ENCODE assay signal across 15 cellular contexts in the genomic region with DNA sequence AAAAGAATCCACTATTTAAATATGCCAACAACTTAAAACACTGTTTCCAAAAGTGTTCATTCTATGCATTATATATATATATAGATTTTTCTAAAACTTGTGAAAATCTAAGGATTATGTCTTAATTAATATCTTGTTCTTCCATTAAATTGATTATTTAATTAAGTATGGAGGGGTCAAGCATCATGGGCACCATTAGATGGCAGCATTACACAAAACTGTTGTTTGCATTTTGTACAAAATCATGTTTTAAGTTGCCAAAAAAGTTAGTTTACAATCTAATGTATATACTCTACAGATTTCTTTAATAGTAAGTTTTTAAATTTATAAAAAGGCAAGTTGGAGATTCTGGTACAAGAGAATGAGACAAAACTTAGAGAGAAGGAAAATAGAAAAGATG.
DNase-seq lines count a peak whose midpoint lies in the region; ATAC-seq, FAIRE-seq and TF ChIP-seq lines count a peak whose summit lies in the region.
"Had no signal": no experiment of that assay in that cellular context is flagged by ENCODE, and none has a peak within 500 bp of the region (broad histone marks: within the 10 kb centered on the region; RNA-seq: fewer than 3 reads in every experiment).

No MANE protein-coding gene starts in this region.

- ATAC-seq in CD4-positive, alpha-beta T cell (ENCODE audit: poor library complexity), result no peak
- ATAC-seq in GM18873 (IDR thresholded peaks at IDR 0.05; ENCODE audit: low FRiP score, unreplicated experiment), result no peak
- ATAC-seq: heart left ventricle, sciatic nerve had no signal

- no peaks in the 10 kb centered on the region for H3K4me1 Mint-ChIP-seq in CD4-positive, alpha-beta T cell (ENCODE audit: low read depth)
- no peaks in the 10 kb centered on the region for H3K4me1 Mint-ChIP-seq in astrocyte (ENCODE audit: low read depth, unreplicated experiment)
- H3K4me1 Mint-ChIP-seq in CD8-positive, alpha-beta memory T cell, result no peaks in the 10 kb centered on the region

- H3K27ac ChIP-seq in CD4-positive, alpha-beta T cell (ENCODE audit: low read depth, low read length), result no peak overlapping the region
- H3K27ac ChIP-seq in astrocyte (ENCODE audit: low read depth, low read length), result no peak overlapping the region
- H3K27ac ChIP-seq in CD8-positive, alpha-beta memory T cell (ENCODE audit: low read depth, low read length), result no peak overlapping the region
- H3K27ac ChIP-seq: heart left ventricle, HL-60, transverse colon had no signal

- intact Hi-C loops in CD4-positive, alpha-beta T cell (cut with DNase I, micrococcal nuclease), result loop anchor here in 1 of 2 experiments (10.0 kb wide), 1 partner anchor 1293 kb away; no protein-coding TSS in a partner anchor

- H2AFZ ChIP-seq in astrocyte (ENCODE audit: low read depth, low read length), result no peak overlapping the region

- no peaks in the 10 kb centered on the region for H3K9me3 Mint-ChIP-seq in CD4-positive, alpha-beta T cell
- H3K9me3 Mint-ChIP-seq in astrocyte (ENCODE audit: unreplicated experiment), result no peaks in the 10 kb centered on the region
- H3K9me3 Mint-ChIP-seq in CD8-positive, alpha-beta memory T cell, result no peaks in the 10 kb centered on the region

- no peaks in the 10 kb centered on the region for H3K4me1 ChIP-seq in astrocyte (ENCODE audit: insufficient read depth, low read length)
- H3K4me1 ChIP-seq in CD8-positive, alpha-beta memory T cell (ENCODE audit: insufficient read depth, low read length), result no peaks in the 10 kb centered on the region
- H3K4me1 ChIP-seq: heart left ventricle, transverse colon had no signal

- CTCF ChIA-PET in CD4-positive, alpha-beta T cell (lab: Charles Lee), result interaction anchor here (2.3 kb wide), 1 partner anchor 10 kb away, joined by 14 read pairs; no protein-coding TSS in a partner anchor
- CTCF ChIA-PET in CD8-positive, alpha-beta memory T cell (lab: Charles Lee), result interaction anchor here (1.5 kb wide), 1 partner anchor 11 kb away, joined by 6 read pairs; no protein-coding TSS in a partner anchor

- no peak overlapping the region for H3K4me3 ChIP-seq in astrocyte (ENCODE audit: insufficient read depth, low read depth, low read length)
- no peak overlapping the region for H3K4me3 ChIP-seq in CD8-positive, alpha-beta memory T cell (ENCODE audit: low read length)
- H3K4me3 ChIP-seq: heart left ventricle, transverse colon had no signal

- no peak overlapping the region for H3K4me3 Mint-ChIP-seq in CD4-positive, alpha-beta T cell
- no peak overlapping the region for H3K4me3 Mint-ChIP-seq in astrocyte (ENCODE audit: unreplicated experiment)
- no peak overlapping the region for H3K4me3 Mint-ChIP-seq in CD8-positive, alpha-beta memory T cell

- H3K9me3 ChIP-seq in CD4-positive, alpha-beta T cell (ENCODE audit: control insufficient read depth, low read length), result no peaks in the 10 kb centered on the region
- no peaks in the 10 kb centered on the region for H3K9me3 ChIP-seq in astrocyte (ENCODE audit: insufficient read depth, low read depth, low read length)
- no peaks in the 10 kb centered on the region for H3K9me3 ChIP-seq in CD8-positive, alpha-beta memory T cell (ENCODE audit: low read length)
- H3K9me3 ChIP-seq: heart left ventricle, transverse colon had no signal

- H3K9ac ChIP-seq in astrocyte (ENCODE audit: low read length), result no peak overlapping the region

- H3K79me2 ChIP-seq in astrocyte (ENCODE audit: insufficient read depth, low read length), result no peaks in the 10 kb centered on the region

- H3K4me2 ChIP-seq in astrocyte (ENCODE audit: low read length), result no peak overlapping the region

- no peak overlapping the region for H3K27ac Mint-ChIP-seq in CD4-positive, alpha-beta T cell
- no peak overlapping the region for H3K27ac Mint-ChIP-seq in astrocyte (ENCODE audit: unreplicated experiment)
- no peak overlapping the region for H3K27ac Mint-ChIP-seq in CD8-positive, alpha-beta memory T cell

- no peak for FAIRE-seq in astrocyte (lab: Jason Lieb, UNC)

- peak; percentile 3 for TF ChIP-seq CTCF in CD4-positive, alpha-beta T cell (IDR thresholded peaks at IDR 0.05)
- peak; percentile 44 for TF ChIP-seq CTCF in astrocyte (IDR thresholded peaks at IDR 0.05; ENCODE audit: insufficient read depth, low read depth, low read length)

- no peaks in the 10 kb centered on the region for H3K36me3 ChIP-seq in astrocyte (ENCODE audit: insufficient read depth, low read length)
- H3K36me3 ChIP-seq in CD8-positive, alpha-beta memory T cell (ENCODE audit: insufficient read depth, low read length), result no peaks in the 10 kb centered on the region
- H3K36me3 ChIP-seq: heart left ventricle, transverse colon had no signal

- H3K36me3 Mint-ChIP-seq in CD4-positive, alpha-beta T cell (ENCODE audit: low read depth), result no peaks in the 10 kb centered on the region
- H3K36me3 Mint-ChIP-seq in astrocyte (ENCODE audit: low read depth, unreplicated experiment), result no peaks in the 10 kb centered on the region
- no peaks in the 10 kb centered on the region for H3K36me3 Mint-ChIP-seq in CD8-positive, alpha-beta memory T cell

- POLR2A ChIA-PET in CD4-positive, alpha-beta T cell (lab: Charles Lee), result no interaction called here
- POLR2A ChIA-PET in CD8-positive, alpha-beta memory T cell (lab: Charles Lee), result no interaction called here

- peaks cover 7% of the 10 kb centered on the region for H3K27me3 Mint-ChIP-seq in CD4-positive, alpha-beta T cell
- peaks cover 3% of the 10 kb centered on the region for H3K27me3 Mint-ChIP-seq in astrocyte (ENCODE audit: low read depth, unreplicated experiment)
- H3K27me3 Mint-ChIP-seq in CD8-positive, alpha-beta memory T cell, result peaks cover 3 to 28% of the 10 kb centered on the region in 2 donors

- H3K27me3 ChIP-seq in CD4-positive, alpha-beta T cell (ENCODE audit: control insufficient read depth, insufficient read depth, low read length), result no peaks in the 10 kb centered on the region
- peaks cover 6% of the 10 kb centered on the region for H3K27me3 ChIP-seq in astrocyte (ENCODE audit: insufficient read depth, low read length)
- H3K27me3 ChIP-seq in CD8-positive, alpha-beta memory T cell (ENCODE audit: insufficient read depth, low read length, poor library complexity, severe bottlenecking), result no peaks in the 10 kb centered on the region

- no peaks in the 10 kb centered on the region for H4K20me1 ChIP-seq in astrocyte (ENCODE audit: insufficient read depth, low read length)

- no peak for DNase-seq in CD4-positive, alpha-beta T cell
- DNase-seq in HCEC 1CT (peak; percentile 17), astrocyte (ENCODE audit: low read depth) (no peak), kidney glomerular epithelial cell (lab: John Stamatoyannopoulos, UW) (peak; percentile 35), A172 (ENCODE audit: low spot score) (no peak), SKM-1 treated with dmso at 0.1 percent for 144 hours (lab: John Stamatoyannopoulos, UW; ENCODE audit: unreplicated experiment) (no peak)
- DNase-seq in CD8-positive, alpha-beta memory T cell, result no peak
- DNase-seq: activated CD4-positive, CD25-positive, alpha-beta regulatory T cell treated with anti-CD3 and anti-CD28 coated beads, Interleukin-2, amount 50 U/mL, for 72 hours; cortex of kidney; heart left ventricle; NCI-H187; transverse colon had no signal

Comparison
In these comparisons a context has a peak if more than half of its experiments do, and no peak if none do; other contexts are left out.
1. DNase-seq: peak in HCEC 1CT (single experiment) and kidney glomerular epithelial cell (single experiment); none in CD4-positive, alpha-beta T cell (0 of 10), astrocyte (single experiment), CD8-positive, alpha-beta memory T cell (0 of 5), A172 (single experiment) and SKM-1 treated with dmso at 0.1 percent for 144 hours (single experiment).